ENCODE assay signal across 1 cellular context in genomic region chr5:127492854-127493738, GRCh38.
TF ChIP-seq lines count a peak whose summit lies in the region.

No MANE protein-coding gene starts in this region.

TF ChIP-seq in H1, 55 proteins besides CTCF, POLR2A, EP300 and RAD21 (continued from another document):
- TF ChIP-seq, protein P1, sequence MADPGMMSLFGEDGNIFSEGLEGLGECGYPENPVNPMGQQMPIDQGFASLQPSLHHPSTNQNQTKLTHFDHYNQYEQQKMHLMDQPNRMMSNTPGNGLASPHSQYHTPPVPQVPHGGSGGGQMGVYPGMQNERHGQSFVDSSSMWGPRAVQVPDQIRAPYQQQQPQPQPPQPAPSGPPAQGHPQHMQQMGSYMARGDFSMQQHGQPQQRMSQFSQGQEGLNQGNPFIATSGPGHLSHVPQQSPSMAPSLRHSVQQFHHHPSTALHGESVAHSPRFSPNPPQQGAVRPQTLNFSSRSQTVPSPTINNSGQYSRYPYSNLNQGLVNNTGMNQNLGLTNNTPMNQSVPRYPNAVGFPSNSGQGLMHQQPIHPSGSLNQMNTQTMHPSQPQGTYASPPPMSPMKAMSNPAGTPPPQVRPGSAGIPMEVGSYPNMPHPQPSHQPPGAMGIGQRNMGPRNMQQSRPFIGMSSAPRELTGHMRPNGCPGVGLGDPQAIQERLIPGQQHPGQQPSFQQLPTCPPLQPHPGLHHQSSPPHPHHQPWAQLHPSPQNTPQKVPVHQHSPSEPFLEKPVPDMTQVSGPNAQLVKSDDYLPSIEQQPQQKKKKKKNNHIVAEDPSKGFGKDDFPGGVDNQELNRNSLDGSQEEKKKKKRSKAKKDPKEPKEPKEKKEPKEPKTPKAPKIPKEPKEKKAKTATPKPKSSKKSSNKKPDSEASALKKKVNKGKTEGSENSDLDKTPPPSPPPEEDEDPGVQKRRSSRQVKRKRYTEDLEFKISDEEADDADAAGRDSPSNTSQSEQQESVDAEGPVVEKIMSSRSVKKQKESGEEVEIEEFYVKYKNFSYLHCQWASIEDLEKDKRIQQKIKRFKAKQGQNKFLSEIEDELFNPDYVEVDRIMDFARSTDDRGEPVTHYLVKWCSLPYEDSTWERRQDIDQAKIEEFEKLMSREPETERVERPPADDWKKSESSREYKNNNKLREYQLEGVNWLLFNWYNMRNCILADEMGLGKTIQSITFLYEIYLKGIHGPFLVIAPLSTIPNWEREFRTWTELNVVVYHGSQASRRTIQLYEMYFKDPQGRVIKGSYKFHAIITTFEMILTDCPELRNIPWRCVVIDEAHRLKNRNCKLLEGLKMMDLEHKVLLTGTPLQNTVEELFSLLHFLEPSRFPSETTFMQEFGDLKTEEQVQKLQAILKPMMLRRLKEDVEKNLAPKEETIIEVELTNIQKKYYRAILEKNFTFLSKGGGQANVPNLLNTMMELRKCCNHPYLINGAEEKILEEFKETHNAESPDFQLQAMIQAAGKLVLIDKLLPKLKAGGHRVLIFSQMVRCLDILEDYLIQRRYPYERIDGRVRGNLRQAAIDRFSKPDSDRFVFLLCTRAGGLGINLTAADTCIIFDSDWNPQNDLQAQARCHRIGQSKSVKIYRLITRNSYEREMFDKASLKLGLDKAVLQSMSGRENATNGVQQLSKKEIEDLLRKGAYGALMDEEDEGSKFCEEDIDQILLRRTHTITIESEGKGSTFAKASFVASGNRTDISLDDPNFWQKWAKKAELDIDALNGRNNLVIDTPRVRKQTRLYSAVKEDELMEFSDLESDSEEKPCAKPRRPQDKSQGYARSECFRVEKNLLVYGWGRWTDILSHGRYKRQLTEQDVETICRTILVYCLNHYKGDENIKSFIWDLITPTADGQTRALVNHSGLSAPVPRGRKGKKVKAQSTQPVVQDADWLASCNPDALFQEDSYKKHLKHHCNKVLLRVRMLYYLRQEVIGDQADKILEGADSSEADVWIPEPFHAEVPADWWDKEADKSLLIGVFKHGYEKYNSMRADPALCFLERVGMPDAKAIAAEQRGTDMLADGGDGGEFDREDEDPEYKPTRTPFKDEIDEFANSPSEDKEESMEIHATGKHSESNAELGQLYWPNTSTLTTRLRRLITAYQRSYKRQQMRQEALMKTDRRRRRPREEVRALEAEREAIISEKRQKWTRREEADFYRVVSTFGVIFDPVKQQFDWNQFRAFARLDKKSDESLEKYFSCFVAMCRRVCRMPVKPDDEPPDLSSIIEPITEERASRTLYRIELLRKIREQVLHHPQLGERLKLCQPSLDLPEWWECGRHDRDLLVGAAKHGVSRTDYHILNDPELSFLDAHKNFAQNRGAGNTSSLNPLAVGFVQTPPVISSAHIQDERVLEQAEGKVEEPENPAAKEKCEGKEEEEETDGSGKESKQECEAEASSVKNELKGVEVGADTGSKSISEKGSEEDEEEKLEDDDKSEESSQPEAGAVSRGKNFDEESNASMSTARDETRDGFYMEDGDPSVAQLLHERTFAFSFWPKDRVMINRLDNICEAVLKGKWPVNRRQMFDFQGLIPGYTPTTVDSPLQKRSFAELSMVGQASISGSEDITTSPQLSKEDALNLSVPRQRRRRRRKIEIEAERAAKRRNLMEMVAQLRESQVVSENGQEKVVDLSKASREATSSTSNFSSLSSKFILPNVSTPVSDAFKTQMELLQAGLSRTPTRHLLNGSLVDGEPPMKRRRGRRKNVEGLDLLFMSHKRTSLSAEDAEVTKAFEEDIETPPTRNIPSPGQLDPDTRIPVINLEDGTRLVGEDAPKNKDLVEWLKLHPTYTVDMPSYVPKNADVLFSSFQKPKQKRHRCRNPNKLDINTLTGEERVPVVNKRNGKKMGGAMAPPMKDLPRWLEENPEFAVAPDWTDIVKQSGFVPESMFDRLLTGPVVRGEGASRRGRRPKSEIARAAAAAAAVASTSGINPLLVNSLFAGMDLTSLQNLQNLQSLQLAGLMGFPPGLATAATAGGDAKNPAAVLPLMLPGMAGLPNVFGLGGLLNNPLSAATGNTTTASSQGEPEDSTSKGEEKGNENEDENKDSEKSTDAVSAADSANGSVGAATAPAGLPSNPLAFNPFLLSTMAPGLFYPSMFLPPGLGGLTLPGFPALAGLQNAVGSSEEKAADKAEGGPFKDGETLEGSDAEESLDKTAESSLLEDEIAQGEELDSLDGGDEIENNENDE (IDR thresholded peaks at IDR 0.05; ENCODE audit: insufficient replicate concordance, low read length) = no peak
- no peak for TF ChIP-seq CREB1 (IDR thresholded peaks at IDR 0.05)
- no peak for TF ChIP-seq RXRA (IDR thresholded peaks at IDR 0.05; ENCODE audit: insufficient read depth, low read depth, low read length)
- no peak for TF ChIP-seq RFX5 (IDR thresholded peaks at IDR 0.05; ENCODE audit: borderline replicate concordance, low read depth, low read length)
- no peak for TF ChIP-seq SIN3A (conservative IDR thresholded peaks at IDR 0.05 in 1 of 2, IDR thresholded peaks at IDR 0.05 in 1 of 2; ENCODE audit: low read depth in 1 of 2, low read length in 2 of 2)
- no peak for TF ChIP-seq SP4 (IDR thresholded peaks at IDR 0.05; ENCODE audit: low read length)
- no peak for TF ChIP-seq ASH2L (IDR thresholded peaks at IDR 0.05; ENCODE audit: low read length)
- TF ChIP-seq TEAD4 (IDR thresholded peaks at IDR 0.05; ENCODE audit: low read depth, low read length) = no peak
- TF ChIP-seq POLR2AphosphoS5 (IDR thresholded peaks at IDR 0.05; ENCODE audit: low read depth, low read length) = no peak
